In genomic region chr13:77329133-77330008, GRCh38 we compare ENCODE assay signal across 8 cellular contexts. TPM values are rescaled to one million over a fixed set of nuclear protein-coding genes. Genes with fewer than 3 reads are reported as not detected.
DNase-seq lines count a peak whose midpoint lies in the region; ATAC-seq, FAIRE-seq and TF ChIP-seq lines count a peak whose summit lies in the region.

No MANE protein-coding gene starts in this region.

- ATAC-seq in GM18498 (IDR thresholded peaks at IDR 0.05; ENCODE audit: unreplicated experiment) (peak; percentile 66), HG02885 (IDR thresholded peaks at IDR 0.05; ENCODE audit: poor library complexity, unreplicated experiment) (peak; percentile 61), right cardiac atrium (peak; percentile 83 to 88), psoas muscle (peak; percentile 77 to 80 (median 78))

- peak overlapping the region; percentile 96 for H3K27ac ChIP-seq in angular gyrus (ENCODE audit: low read depth, low read length)
- peak overlapping the region; percentile 89 for H3K27ac ChIP-seq in right cardiac atrium (ENCODE audit: low read length)
- H3K27ac ChIP-seq in psoas muscle = peak overlapping the region; percentile 85

- under 1% methylated on average over 53 of the region's 53 CpGs for WGBS in right cardiac atrium
- WGBS in psoas muscle, 3 donors = 0% methylated on average over 52 to 53 of the region's 53 CpGs

- H3K4me3 Mint-ChIP-seq in T-helper 1 cell treated with Interleukin-12 subunit alpha and Interleukin-12 subunit beta and Interleukin-4 antibody, amounts not matched to agents 30 μg/mL and 1 μg/mL, for 36 hours = peak overlapping the region; percentile 86

- H3K4me1 Mint-ChIP-seq in T-helper 1 cell treated with Interleukin-12 subunit alpha and Interleukin-12 subunit beta and Interleukin-4 antibody, amounts not matched to agents 30 μg/mL and 1 μg/mL, for 36 hours (ENCODE audit: low read depth) = peaks cover 24% of the 10 kb centered on the region

- H3K9me3 ChIP-seq in right cardiac atrium (ENCODE audit: control insufficient read depth, low read length) (no peaks in the 10 kb centered on the region), psoas muscle (no peaks in the 10 kb centered on the region)

- H3K27me3 Mint-ChIP-seq in T-helper 1 cell treated with Interleukin-12 subunit alpha and Interleukin-12 subunit beta and Interleukin-4 antibody, amounts not matched to agents 30 μg/mL and 1 μg/mL, for 36 hours (ENCODE audit: low read depth) = peaks cover 6% of the 10 kb centered on the region

- H3K27ac Mint-ChIP-seq in T-helper 1 cell treated with Interleukin-12 subunit alpha and Interleukin-12 subunit beta and Interleukin-4 antibody, amounts not matched to agents 30 μg/mL and 1 μg/mL, for 36 hours = peak overlapping the region; percentile 92

- H3K27me3 ChIP-seq in right cardiac atrium (ENCODE audit: control insufficient read depth, insufficient read depth) = no peaks in the 10 kb centered on the region
- no peaks in the 10 kb centered on the region for H3K27me3 ChIP-seq in psoas muscle (ENCODE audit: insufficient read depth in 3 of 3, low read length in 2 of 3)

- DNase-seq in NCI-H1694 (lab: John Stamatoyannopoulos, UW) (peak; percentile 98), right cardiac atrium (peak; percentile 87 to 94 (median 93)), psoas muscle (peak; percentile 81 to 89), urothelium cell line (ENCODE audit: low spot score) (peak; percentile 65)

- H3K36me3 Mint-ChIP-seq in T-helper 1 cell treated with Interleukin-12 subunit alpha and Interleukin-12 subunit beta and Interleukin-4 antibody, amounts not matched to agents 30 μg/mL and 1 μg/mL, for 36 hours (ENCODE audit: low read depth) = peaks cover 3% of the 10 kb centered on the region

- no peak for FAIRE-seq in urothelium cell line (lab: Jason Lieb, UNC)

- intact Hi-C loops in right cardiac atrium (cut with DNase I) = loop anchor here in 2 of 4 donors (5.0 kb wide), 2 partner anchors 133 to 148 kb away; no protein-coding TSS in a partner anchor
- intact Hi-C loops in psoas muscle (cut with DNase I) = loop anchor here (5.0 to 10.0 kb wide), 4 partner anchors 55 to 365 kb away; partner anchors contain the start of gene SLAIN1 (in 1 of the 2)

- peaks cover 5% of the 10 kb centered on the region for H3K4me1 ChIP-seq in right cardiac atrium (ENCODE audit: control insufficient read depth, insufficient read depth, low read length)
- peaks cover 28% of the 10 kb centered on the region for H3K4me1 ChIP-seq in psoas muscle

- TF ChIP-seq CTCF in psoas muscle (IDR thresholded peaks at IDR 0.05) = no peak

- H3K9me3 Mint-ChIP-seq in T-helper 1 cell treated with Interleukin-12 subunit alpha and Interleukin-12 subunit beta and Interleukin-4 antibody, amounts not matched to agents 30 μg/mL and 1 μg/mL, for 36 hours = no peaks in the 10 kb centered on the region

- peak overlapping the region; percentile 76 for H3K4me3 ChIP-seq in right cardiac atrium (ENCODE audit: low read length)
- peak overlapping the region; percentile 79 for H3K4me3 ChIP-seq in psoas muscle

- H3K36me3 ChIP-seq in psoas muscle (ENCODE audit: insufficient read depth in 1 of 2, low read depth in 1 of 2) = no peaks in the 10 kb centered on the region

RNA-seq across cellular contexts. Expression of gene MYCBP2, which starts 2.5 kb away (rescaled TPM):
- total RNA-seq in right cardiac atrium (10 to 100 TPM; 53.3 to 88.1 (median 75.5) TPM), psoas muscle (10 to 100 TPM; 35.5 to 49.5 (median 39.5) TPM)
- polyA plus RNA-seq in right cardiac atrium (28.0 TPM), psoas muscle (10 to 100 TPM; 10.8 to 28.8 (median 19.8) TPM)

Comparison
In these comparisons a context has a peak if more than half of its experiments do, and no peak if none do; other contexts are left out.
1. Peak in every context shown above with its lines: DNase-seq, ATAC-seq, H3K4me3 ChIP-seq and H3K27ac ChIP-seq.